Comparison of ENCODE assay signal across 8 cellular contexts in genomic region chr14:105091335-105092123, GRCh38. TPM values are rescaled to one million over a fixed set of nuclear protein-coding genes. Genes with fewer than 3 reads are reported as not detected.
DNase-seq lines count a peak whose midpoint lies in the region; ATAC-seq lines count a peak whose summit lies in the region.

No MANE protein-coding gene starts in this region.

- DNase-seq in A172 (ENCODE audit: low spot score): peak; percentile 85
- DNase-seq in central memory CD8-positive, alpha-beta T cell (ENCODE audit: low spot score in 2 of 2): no peak
- DNase-seq in mucosa of gallbladder (ENCODE audit: low spot score): peak; percentile 65
- peak; percentile 91 to 94 for DNase-seq in aorta
- DNase-seq in GM19240 (ENCODE audit: insufficient read length, low spot score): no peak

- H3K9ac ChIP-seq in HUES6 (ENCODE audit: low read length): peak overlapping the region; percentile 23

- peaks cover 34% of the 10 kb centered on the region for H3K4me1 Mint-ChIP-seq in central memory CD8-positive, alpha-beta T cell

- WGBS in aorta, 2 donors: 12% methylated on average over 20 to 22 of the region's 22 CpGs

- no peaks in the 10 kb centered on the region for H3K36me3 ChIP-seq in HUES6 (ENCODE audit: control insufficient read depth, insufficient read depth, low read length)
- no peaks in the 10 kb centered on the region for H3K36me3 ChIP-seq in aorta (ENCODE audit: control insufficient read depth in 1 of 2, insufficient read depth in 2 of 2, low read length in 1 of 2)

- H3K9me3 Mint-ChIP-seq in central memory CD8-positive, alpha-beta T cell: no peaks in the 10 kb centered on the region

- H3K27ac Mint-ChIP-seq in central memory CD8-positive, alpha-beta T cell (ENCODE audit: low read depth): peak overlapping the region; percentile 61

- H3K27me3 ChIP-seq in HUES6 (ENCODE audit: control insufficient read depth, insufficient read depth, low read length): peaks cover 47% of the 10 kb centered on the region
- H3K27me3 ChIP-seq in aorta (ENCODE audit: control insufficient read depth in 1 of 2, insufficient read depth in 2 of 2, low read length in 1 of 2): no peaks in the 10 kb centered on the region

- no peak for ATAC-seq in central memory CD8-positive, alpha-beta T cell (replicated peaks; ENCODE audit: extremely low read depth, poor library complexity, severe bottlenecking)
- ATAC-seq in aorta (ENCODE audit: low FRiP score) (peak; percentile 61), HG02938 (IDR thresholded peaks at IDR 0.05; ENCODE audit: unreplicated experiment) (no peak), HG02798 (IDR thresholded peaks at IDR 0.05; ENCODE audit: poor library complexity, unreplicated experiment) (no peak)

- intact Hi-C loops in aorta (cut with DNase I): loop anchor here (2.0 to 10.0 kb wide), 6 partner anchors 91 to 393 kb away; partner anchors contain the start of genes CRIP1 (in 1 of the 2) and NUDT14 (in 1 of the 2)

- peaks cover 40% of the 10 kb centered on the region for H3K4me1 ChIP-seq in HUES6 (ENCODE audit: control insufficient read depth, insufficient read depth, low read length)
- H3K4me1 ChIP-seq in aorta (ENCODE audit: control insufficient read depth in 1 of 2, insufficient read depth in 2 of 2, low read length in 2 of 2): no peaks in the 10 kb centered on the region

- H3K4me3 Mint-ChIP-seq in central memory CD8-positive, alpha-beta T cell: peak overlapping the region; percentile 81

- H3K9me3 ChIP-seq in HUES6 (ENCODE audit: control insufficient read depth, insufficient read depth, low read depth, low read length): no peaks in the 10 kb centered on the region
- no peaks in the 10 kb centered on the region for H3K9me3 ChIP-seq in aorta (ENCODE audit: control insufficient read depth, low read length)

- H3K27me3 Mint-ChIP-seq in central memory CD8-positive, alpha-beta T cell: no peaks in the 10 kb centered on the region

- H3K4me3 ChIP-seq in HUES6 (ENCODE audit: low read depth, low read length): no peak overlapping the region
- H3K4me3 ChIP-seq in aorta (ENCODE audit: low read length in 2 of 2): no peak overlapping the region

- H3K27ac ChIP-seq in HUES6 (ENCODE audit: low read depth, low read length): no peak overlapping the region
- peak overlapping the region; percentile 23 to 94 for H3K27ac ChIP-seq in aorta (ENCODE audit: low read depth in 1 of 2, low read length in 2 of 2)

- peaks cover 8% of the 10 kb centered on the region for H3K36me3 Mint-ChIP-seq in central memory CD8-positive, alpha-beta T cell (ENCODE audit: insufficient read depth)

RNA-seq across cellular contexts. Expression of gene GPR132, which starts 26.3 kb away (rescaled TPM):
- total RNA-seq in A172 (2014; rRNA removed; shearing (Covaris generic)): 0.19 TPM in 1 of 2 replicates, not detected in the other
- total RNA-seq in mucosa of gallbladder (3.7 TPM), aorta (1 to 10 TPM; 2.9 to 5.0 TPM)
- polyA plus RNA-seq in aorta: 1 to 10 TPM in 1 of 2 donors, not detected in 1; 1.0 TPM

Comparison
In these comparisons a context has a peak if more than half of its experiments do, and no peak if none do; other contexts are left out.
1. DNase-seq: peak in A172 (single experiment), mucosa of gallbladder (single experiment) and aorta (2 of 2); none in central memory CD8-positive, alpha-beta T cell (0 of 2) and GM19240 (single experiment).